8 cellular contexts compared by ENCODE assay signal in genomic region chr7:148772297-148773089, GRCh38.
DNase-seq lines count a peak whose midpoint lies in the region; TF ChIP-seq lines count a peak whose summit lies in the region.

No MANE protein-coding gene starts in this region.

- TF ChIP-seq POLR2A in uterus (IDR thresholded peaks at IDR 0.05): no peak
- no peak for TF ChIP-seq POLR2A in esophagus squamous epithelium (IDR thresholded peaks at IDR 0.05)

- CTCF ChIA-PET in PC-9 (lab: Charles Lee): no interaction called here

- intact Hi-C loops in PC-9 (cut with micrococcal nuclease; ENCODE audit: unreplicated experiment) (loop anchor here (1.0 to 5.0 kb wide), 3 partner anchors 74 to 268 kb away; partner anchors contain the start of gene CUL1), uterus (cut with DNase I; ENCODE audit: low total_unique reads) (no loop called here), esophagus squamous epithelium (cut with DNase I) (no loop called here)

- H3K9me3 Mint-ChIP-seq in chondrocyte (ENCODE audit: low read depth): no peaks in the 10 kb centered on the region

- peaks cover 21% of the 10 kb centered on the region for H3K4me1 Mint-ChIP-seq in chondrocyte (ENCODE audit: low read depth)

- peak overlapping the region in 1 of 3 donors; percentile 5 for H3K9ac ChIP-seq in skeletal muscle tissue (ENCODE audit: low read depth in 1 of 3, low read length in 3 of 3)

- no peaks in the 10 kb centered on the region for H3K27me3 Mint-ChIP-seq in chondrocyte (ENCODE audit: low read depth)

- H3K36me3 Mint-ChIP-seq in chondrocyte (ENCODE audit: low read depth): peaks cover 13% of the 10 kb centered on the region

- H3K4me3 ChIP-seq in PC-9 (no peak overlapping the region), skeletal muscle tissue (ENCODE audit: low read length in 3 of 3) (no peak overlapping the region), uterus (no peak overlapping the region), esophagus squamous epithelium (no peak overlapping the region)

- 59 to 69% methylated on average over 8 of the region's 8 CpGs for WGBS in esophagus squamous epithelium, 2 donors

- H3K4me2 ChIP-seq in PC-9: peak overlapping the region; percentile 37; the same call in 1 of the 2 replicates

- no peak overlapping the region for H2AFZ ChIP-seq in PC-9

- H3K27me3 ChIP-seq in PC-9 (ENCODE audit: insufficient read depth, low read depth) (no peaks in the 10 kb centered on the region), skeletal muscle tissue (ENCODE audit: control insufficient read depth in 3 of 3, insufficient read depth in 3 of 3, low read length in 3 of 3) (no peaks in the 10 kb centered on the region), uterus (no peaks in the 10 kb centered on the region), esophagus squamous epithelium (no peaks in the 10 kb centered on the region)

- BruUV-seq in PC-9 (replicated peaks; lab: Mats Ljungman, UMichigan): no TSS peak

- H3K9me3 ChIP-seq in PC-9 (ENCODE audit: insufficient read depth, low read depth): no peaks in the 10 kb centered on the region
- no peaks in the 10 kb centered on the region for H3K9me3 ChIP-seq in skeletal muscle tissue (ENCODE audit: control insufficient read depth in 3 of 3, low read length in 3 of 3)
- H3K9me3 ChIP-seq in uterus: no peaks in the 10 kb centered on the region
- no peaks in the 10 kb centered on the region for H3K9me3 ChIP-seq in esophagus squamous epithelium

- no peak for TF ChIP-seq CTCF in PC-9 (conservative IDR thresholded peaks at IDR 0.05)
- no peak for TF ChIP-seq CTCF in chondrocyte (IDR thresholded peaks at IDR 0.05)
- no peak for TF ChIP-seq CTCF in uterus (IDR thresholded peaks at IDR 0.05)
- no peak for TF ChIP-seq CTCF in esophagus squamous epithelium (IDR thresholded peaks at IDR 0.05)

- H3K36me3 ChIP-seq in PC-9 (ENCODE audit: low read depth) (peaks cover 43% of the 10 kb centered on the region), skeletal muscle tissue (ENCODE audit: control insufficient read depth in 3 of 3, insufficient read depth in 3 of 3, low read length in 3 of 3) (peaks cover 7 to 54% (median 26%) of the 10 kb centered on the region in 3 donors), uterus (no peaks in the 10 kb centered on the region), esophagus squamous epithelium (peaks cover 0 to 93% (median 42%) of the 10 kb centered on the region in 3 donors)

- H3K27ac ChIP-seq in PC-9 (peak overlapping the region; percentile 41), skeletal muscle tissue (ENCODE audit: low read depth, low read length) (peak overlapping the region; percentile 3), uterus (no peak overlapping the region), esophagus squamous epithelium (no peak overlapping the region)

- peaks cover 20% of the 10 kb centered on the region for H4K20me1 ChIP-seq in PC-9 (ENCODE audit: insufficient read depth)

- H3K9me2 ChIP-seq in PC-9 (ENCODE audit: insufficient read depth): no peaks in the 10 kb centered on the region

- no peak overlapping the region for H3K4me3 Mint-ChIP-seq in chondrocyte (ENCODE audit: unreplicated experiment)

- H3K79me2 ChIP-seq in PC-9 (ENCODE audit: low read depth): peaks cover 13% of the 10 kb centered on the region

- POLR2A ChIA-PET in PC-9 (lab: Charles Lee; ENCODE audit: unreplicated experiment): no interaction called here

- DNase-seq in EH (ENCODE audit: low read depth) (peak; percentile 94), PC-9 (peak; percentile 73 to 96), chondrocyte (ENCODE audit: low spot score) (no peak), NCI-H1048 (lab: John Stamatoyannopoulos, UW) (no peak), uterus (no peak), esophagus squamous epithelium (lab: John Stamatoyannopoulos, UW) (no peak), ureter (ENCODE audit: low spot score) (no peak)

- H3F3A ChIP-seq in PC-9 (ENCODE audit: insufficient read depth, low read depth): peaks cover 34% of the 10 kb centered on the region; the same call in 1 of the 2 replicates

- H3K27ac Mint-ChIP-seq in chondrocyte (ENCODE audit: unreplicated experiment): peak overlapping the region; percentile 81

- H3K4me1 ChIP-seq in PC-9 (replicated peaks; ENCODE audit: insufficient read depth) (peaks cover 19% of the 10 kb centered on the region), skeletal muscle tissue (ENCODE audit: control insufficient read depth in 3 of 3, insufficient read depth in 3 of 3, low read length in 3 of 3) (peaks cover 0 to 7% (median 5%) of the 10 kb centered on the region in 3 donors), uterus (no peaks in the 10 kb centered on the region), esophagus squamous epithelium (no peaks in the 10 kb centered on the region)

Comparison
In these comparisons a context has a peak if more than half of its experiments do, and no peak if none do; other contexts are left out.
1. DNase-seq: peak in EH (single experiment) and PC-9 (2 of 2); none in chondrocyte (single experiment), NCI-H1048 (single experiment), uterus (0 of 2), esophagus squamous epithelium (single experiment) and ureter (single experiment).
2. H3K27ac ChIP-seq: peak in PC-9 (single experiment) and skeletal muscle tissue (single experiment); none in uterus (0 of 2) and esophagus squamous epithelium (0 of 4).